Comparison of ENCODE assay signal across 1 cellular context in genomic region chr1:94658221-94658620, GRCh38.
TF ChIP-seq lines count a peak whose summit lies in the region.

No MANE protein-coding gene starts in this region.

TF ChIP-seq in IMR-90, 13 proteins besides CTCF, POLR2A, EP300 and RAD21 (continued from another document):
- no peak for TF ChIP-seq ELK1 (IDR thresholded peaks at IDR 0.05; ENCODE audit: borderline replicate concordance, low read depth, low read length)
- TF ChIP-seq USF2 (IDR thresholded peaks at IDR 0.05; ENCODE audit: low read depth, low read length) = no peak
